In genomic region chr17:82106697-82107305, GRCh38 we compare ENCODE assay signal across 9 cellular contexts. TPM values are rescaled to one million over a fixed set of nuclear protein-coding genes. Genes with fewer than 3 reads are reported as not detected.
DNase-seq lines count a peak whose midpoint lies in the region; ATAC-seq, FAIRE-seq and TF ChIP-seq lines count a peak whose summit lies in the region.
"Had no signal": no experiment of that assay in that cellular context is flagged by ENCODE, and none has a peak within 500 bp of the region (broad histone marks: within the 10 kb centered on the region; RNA-seq: fewer than 3 reads in every experiment).

No MANE protein-coding gene starts in this region.

- no peak overlapping the region; a peak in 1 of 5 replicates for H3K4me3 Mint-ChIP-seq in H9

- peaks cover 0 to 9% of the 10 kb centered on the region in 2 experiments; a peak in 2 of 5 replicates for H3K9me3 Mint-ChIP-seq in H9

- no peaks in the 10 kb centered on the region for H3F3A ChIP-seq in OCI-LY1 (ENCODE audit: insufficient read depth, low read length)

- H3K27ac Mint-ChIP-seq in H9, result peak overlapping the region in 1 of 3 experiments; percentile 84; a peak in 1 of 7 replicates

- no peaks in the 10 kb centered on the region for H3K9me3 ChIP-seq in OCI-LY1 (ENCODE audit: low read length)
- no peaks in the 10 kb centered on the region for H3K9me3 ChIP-seq in prostate gland
- H3K9me3 ChIP-seq in H9 (ENCODE audit: control insufficient read depth, low read depth, low read length), result no peaks in the 10 kb centered on the region
- H3K9me3 ChIP-seq: uterus had no signal

- no peak overlapping the region; the same call in 1 of the 2 replicates for H3K14ac ChIP-seq in H9 (ENCODE audit: insufficient read depth, low read length)

- H3K4me1 ChIP-seq in OCI-LY1 (ENCODE audit: insufficient read depth, low read length, severe bottlenecking) (peaks cover 51% of the 10 kb centered on the region), prostate gland (replicated peaks) (peaks cover 45% of the 10 kb centered on the region), H9 (ENCODE audit: insufficient read depth, low read length) (no peaks in the 10 kb centered on the region; the same call in 1 of the 2 replicates)

- H3K23me2 ChIP-seq in H9 (ENCODE audit: insufficient read length, low read depth, low read length, poor library complexity, severe bottlenecking), result no peaks in the 10 kb centered on the region

- H3K27ac ChIP-seq in OCI-LY1 (ENCODE audit: low read depth, low read length, poor library complexity, severe bottlenecking), result peak overlapping the region; percentile 41
- H3K27ac ChIP-seq in prostate gland, result peak overlapping the region; percentile 98 to 99
- no peak overlapping the region for H3K27ac ChIP-seq in H9 (ENCODE audit: insufficient read length, low read depth, low read length)

- H3K4me1 Mint-ChIP-seq in H9, result peaks cover 29 to 60% of the 10 kb centered on the region in 2 experiments

- no peak overlapping the region for H3K23ac ChIP-seq in H9 (ENCODE audit: insufficient read length, low read depth, low read length)

- no peak overlapping the region for H3K56ac ChIP-seq in H9 (ENCODE audit: insufficient read length, low read depth, low read length)

- no peak overlapping the region for H2BK12ac ChIP-seq in H9 (ENCODE audit: insufficient read length, low read depth, low read length)

- H2BK120ac ChIP-seq in H9 (ENCODE audit: low read depth, low read length, poor library complexity, severe bottlenecking), result no peak overlapping the region

- H2AFZ ChIP-seq in OCI-LY1 (ENCODE audit: low read length) (peak overlapping the region; percentile 20; the same call in 1 of the 2 replicates), H9 (ENCODE audit: low read length) (no peak overlapping the region)

- H3K36me3 ChIP-seq in OCI-LY1 (ENCODE audit: insufficient read depth, low read length) (no peaks in the 10 kb centered on the region), prostate gland (no peaks in the 10 kb centered on the region)
- H3K36me3 ChIP-seq: uterus had no signal

- DNase-seq in GM12892 (ENCODE audit: insufficient read length) (no peak), prostate gland (ENCODE audit: low spot score) (no peak), H9 (no peak)
- DNase-seq in activated CD4-positive, alpha-beta T cell treated with anti-CD3 and anti-CD28 coated beads for 4 hours, result no peak

- H2BK20ac ChIP-seq in H9 (ENCODE audit: low read depth, low read length, poor library complexity, severe bottlenecking), result no peak overlapping the region

- H3T11ph ChIP-seq in H9 (ENCODE audit: low read length), result no peak overlapping the region

- H3K4me3 ChIP-seq in OCI-LY1 (ENCODE audit: low read depth, low read length, poor library complexity, severe bottlenecking) (peak overlapping the region; percentile 61), prostate gland (no peak overlapping the region)
- H3K4me3 ChIP-seq: uterus had no signal

- H3K18ac ChIP-seq in H9 (ENCODE audit: insufficient read length, low read depth, low read length), result no peak overlapping the region

- H3K79me2 ChIP-seq in OCI-LY1 (ENCODE audit: insufficient read depth, low read length), result no peaks in the 10 kb centered on the region
- no peaks in the 10 kb centered on the region for H3K79me2 ChIP-seq in H9 (ENCODE audit: insufficient read depth, low read length)

- H3K4me2 ChIP-seq in OCI-LY1 (ENCODE audit: low read length) (peak overlapping the region; percentile 81), H9 (ENCODE audit: insufficient read depth, insufficient read length, low read length) (no peak overlapping the region)

- no peak overlapping the region for H4K91ac ChIP-seq in H9 (ENCODE audit: insufficient read length, low read depth, low read length)

- TF ChIP-seq POLR2A in GM12892 (IDR thresholded peaks at IDR 0.05; ENCODE audit: low read depth, low read length), result no peak
- no peak for TF ChIP-seq POLR2A in prostate gland (IDR thresholded peaks at IDR 0.05)

- peak; percentile 21 for FAIRE-seq in GM12892 (lab: Jason Lieb, UNC)

- no peak overlapping the region for H2BK5ac ChIP-seq in H9 (ENCODE audit: insufficient read length, low read length)

- intact Hi-C loops in prostate gland (cut with DNase I), result no loop called here

- H4K20me1 ChIP-seq in OCI-LY1 (ENCODE audit: insufficient read depth, low read length) (no peaks in the 10 kb centered on the region), H9 (ENCODE audit: control insufficient read depth, insufficient read depth, insufficient read length) (no peaks in the 10 kb centered on the region)

- H4K8ac ChIP-seq in H9 (replicated peaks; ENCODE audit: insufficient read length, low read depth, low read length), result no peak overlapping the region

- WGBS in prostate gland, result 17% methylated on average over 8 of the region's 9 CpGs
- WGBS in H9 (ENCODE audit: extremely low coverage, insufficient read length, low lambda C conversion rate), result no CpG with 5 or more reads among the region's 9 CpGs

- no peaks in the 10 kb centered on the region for H3K27me3 ChIP-seq in OCI-LY1 (ENCODE audit: insufficient read depth, low read length)
- H3K27me3 ChIP-seq in prostate gland (replicated peaks; ENCODE audit: insufficient read depth), result no peaks in the 10 kb centered on the region
- no peaks in the 10 kb centered on the region for H3K27me3 ChIP-seq in H9 (ENCODE audit: insufficient read depth, low read length)
- H3K27me3 ChIP-seq: uterus had no signal

- no peak overlapping the region for H4K5ac ChIP-seq in H9 (ENCODE audit: insufficient read length, low read depth, low read length)

- no peak overlapping the region for H2AK5ac ChIP-seq in H9 (ENCODE audit: insufficient read length, low read length)

- no peaks in the 10 kb centered on the region for H3K9me2 ChIP-seq in OCI-LY1 (ENCODE audit: low read depth, low read length)

- H3K9ac ChIP-seq in OCI-LY1 (ENCODE audit: low read length) (peak overlapping the region; percentile 68), H9 (ENCODE audit: extremely low read depth, insufficient read length, low read length) (no peak overlapping the region)

- no peaks in the 10 kb centered on the region for H3K79me1 ChIP-seq in H9 (ENCODE audit: insufficient read depth, low read depth, low read length, poor library complexity, severe bottlenecking)

- ATAC-seq in esophagus mucosa, result peak; percentile 5
- no peak for ATAC-seq in GM19328 (IDR thresholded peaks at IDR 0.05; ENCODE audit: unreplicated experiment)
- no peak for ATAC-seq in GM19351 (IDR thresholded peaks at IDR 0.05; ENCODE audit: unreplicated experiment)

- peaks cover 46% of the 10 kb centered on the region for H3K27me3 Mint-ChIP-seq in H9 (ENCODE audit: low read depth)

- TF ChIP-seq CTCF in OCI-LY1 (IDR thresholded peaks at IDR 0.05; ENCODE audit: low read length) (no peak; the same call in 1 of the 2 replicates), prostate gland (IDR thresholded peaks at IDR 0.05) (no peak), H9 (conservative IDR thresholded peaks at IDR 0.05) (no peak)

- H3K36me3 Mint-ChIP-seq in H9 (ENCODE audit: insufficient read depth in 1 of 3, low read depth in 3 of 3), result peaks cover 0 to 7% (median 0%) of the 10 kb centered on the region in 3 experiments; a peak in 3 of 7 replicates

- no peak overlapping the region for H3K4ac ChIP-seq in H9 (ENCODE audit: low read depth, low read length)

- H2BK15ac ChIP-seq in H9 (ENCODE audit: low read depth, low read length), result no peak overlapping the region

RNA-seq across cellular contexts. Expression of gene FASN, which starts 8.8 kb away (rescaled TPM):
- 18.8 TPM for polyA plus RNA-seq in GM12892 (2012; ENCODE audit: missing spikeins)
- 352 TPM for total RNA-seq in esophagus mucosa
- total RNA-seq in prostate gland, result 100 to 1,000 TPM; 192 to 388 TPM
- 420 and 433 TPM in 2 replicates for total RNA-seq in H9 (2021)

RNA-seq across cellular contexts. Expression of gene DUS1L, which starts 41.2 kb away (rescaled TPM):
- polyA plus RNA-seq in GM12892 (2012; ENCODE audit: missing spikeins), result 72.0 TPM
- total RNA-seq in esophagus mucosa, result 78.4 TPM
- total RNA-seq in prostate gland, result 100 to 1,000 TPM in 1 of 2 donors, 10 to 100 TPM in 1; 95.9 to 119 TPM
- 103 and 104 TPM in 2 replicates for total RNA-seq in H9 (2021)

RNA-seq across cellular contexts. Expression of gene GPS1, which starts 55.1 kb away (rescaled TPM):
- 34.6 TPM for polyA plus RNA-seq in GM12892 (2012; ENCODE audit: missing spikeins)
- 59.3 TPM for total RNA-seq in esophagus mucosa
- 100 to 1,000 TPM; 163 to 182 TPM for total RNA-seq in prostate gland
- 164 TPM in 2 replicates for total RNA-seq in H9 (2021)

RNA-seq across cellular contexts. Expression of gene RFNG, which starts 55.2 kb away (rescaled TPM):
- polyA plus RNA-seq in GM12892 (2012; ENCODE audit: missing spikeins), result 7.1 TPM
- 21.6 TPM for total RNA-seq in esophagus mucosa
- total RNA-seq in prostate gland, result 10 to 100 TPM; 48.8 to 92.7 TPM
- total RNA-seq in H9 (2021), result 34.0 and 36.5 TPM in 2 replicates
